ENCODE assay signal across 23 cellular contexts in the genomic region with DNA sequence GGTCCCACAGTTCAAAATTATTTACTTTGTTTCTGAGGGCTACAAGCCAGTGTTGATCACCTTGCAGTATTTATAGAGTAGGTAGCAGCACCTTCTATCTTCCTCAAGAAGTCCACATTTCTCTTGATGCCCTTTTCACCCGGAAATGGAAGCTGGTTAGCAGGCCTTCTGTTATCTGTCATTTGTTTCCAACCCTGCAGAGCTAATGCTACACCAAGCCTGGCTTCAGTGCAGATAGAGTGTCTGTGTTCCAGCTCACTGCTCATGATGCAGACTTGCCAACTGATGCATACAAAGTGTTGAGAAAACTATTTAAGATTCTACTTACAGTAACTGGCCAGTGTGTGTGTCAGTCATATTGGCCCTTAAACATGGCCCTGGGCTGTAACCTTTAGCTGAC.
"Had no signal": no experiment of that assay in that cellular context is flagged by ENCODE, and none has a peak within 500 bp of the region (broad histone marks: within the 10 kb centered on the region; RNA-seq: fewer than 3 reads in every experiment).

No MANE protein-coding gene starts in this region.

- H3K27me3 ChIP-seq: MG63, SJSA1 had no signal

- H3K27ac ChIP-seq: SJSA1 had no signal

- ATAC-seq: HepG2, T-cell had no signal

- H3K4me3 ChIP-seq: MG63, SJSA1 had no signal

- H3K36me3 ChIP-seq: MG63, SJSA1 had no signal

- H3K4me1 ChIP-seq: SJSA1 had no signal

- DNase-seq: IMR-90, Karpas-422, KG1, MG63, NCI-H1092, NCI-H1105 treated with DMSO at 0.1 percent for 48 hours, NCI-H1417 treated with DMSO at 0.1 percent for 48 hours, NCI-H146, NCI-H187 treated with DMSO at 0.1 percent for 48 hours, NCI-H2029 treated with DMSO at 0.1 percent for 48 hours, NCI-H226, NCI-H446, NCI-H510A, NCI-H524 treated with DMSO at 0.1 percent for 48 hours, NCI-H69, NCI-H774, Right ventricle myocardium superior, RPMI8226, SIG-M5, SW 1271, T-cell had no signal

- H3K9me3 ChIP-seq: MG63, SJSA1 had no signal
